4 cellular contexts compared by ENCODE assay signal in genomic region chr14:39264057-39264456, GRCh38.
TF ChIP-seq lines count a peak whose summit lies in the region.

No MANE protein-coding gene starts in this region.

TF ChIP-seq in SK-N-SH treated with all-trans-retinoic acid at 6 μM for 48 hours, 23 proteins besides CTCF, POLR2A, EP300 and RAD21:
- TF ChIP-seq TCF4 (CRISPR knock-in tag; IDR thresholded peaks at IDR 0.05; ENCODE audit: borderline replicate concordance) (no peak), ESRRG (CRISPR knock-in tag; IDR thresholded peaks at IDR 0.05) (no peak), ZNF8 (CRISPR knock-in tag; IDR thresholded peaks at IDR 0.05) (peak; percentile 25; the same call in 1 of the 2 replicates), ZC3H10 (CRISPR knock-in tag; IDR thresholded peaks at IDR 0.05) (no peak)

TF ChIP-seq in SK-N-SH, 30 proteins besides CTCF, POLR2A, EP300 and RAD21:
- TF ChIP-seq SMC3 (IDR thresholded peaks at IDR 0.05; ENCODE audit: low read depth, low read length) (no peak), USF2 (IDR thresholded peaks at IDR 0.05; ENCODE audit: borderline replicate concordance, low read depth, low read length) (no peak), TCF12 (IDR thresholded peaks at IDR 0.05) (no peak), RFX5 (IDR thresholded peaks at IDR 0.05; ENCODE audit: low read length) (no peak), JUND (IDR thresholded peaks at IDR 0.05) (no peak), CHD2 (IDR thresholded peaks at IDR 0.05; ENCODE audit: low read length, partially characterized antibody) (no peak), ELF1 (IDR thresholded peaks at IDR 0.05) (no peak), MEF2A (IDR thresholded peaks at IDR 0.05; ENCODE audit: borderline replicate concordance, low read depth) (no peak)

TF ChIP-seq in HEK293, 187 proteins besides CTCF, POLR2A, EP300 and RAD21:
- no peak for TF ChIP-seq ZNF561 (tag by site-specific recombination; IDR thresholded peaks at IDR 0.05; ENCODE audit: borderline replicate concordance)
- peak; percentile 82 for TF ChIP-seq ZNF146 (tag by site-specific recombination; IDR thresholded peaks at IDR 0.05)

TF ChIP-seq in K562, 482 proteins besides CTCF, POLR2A, EP300 and RAD21 (continues in another document):
- TF ChIP-seq PRDM10 (IDR thresholded peaks at IDR 0.05; ENCODE audit: partially characterized antibody) (no peak), ZNF224 (CRISPR knock-in tag; IDR thresholded peaks at IDR 0.05) (no peak), ZNF316 (IDR thresholded peaks at IDR 0.05) (no peak), ZSCAN29 (IDR thresholded peaks at IDR 0.05) (no peak), SMAD3 (CRISPR knock-in tag; conservative IDR thresholded peaks at IDR 0.05) (no peak), TSHZ1 (CRISPR knock-in tag; IDR thresholded peaks at IDR 0.05) (no peak), ZNF124 (CRISPR knock-in tag; IDR thresholded peaks at IDR 0.05) (no peak), PCBP1 (IDR thresholded peaks at IDR 0.05; ENCODE audit: low read depth, low read length, poor library complexity, severe bottlenecking) (no peak), ARID3B (CRISPR knock-in tag; IDR thresholded peaks at IDR 0.05; ENCODE audit: borderline replicate concordance) (no peak), HBP1 (CRISPR knock-in tag; IDR thresholded peaks at IDR 0.05) (no peak), KDM1A (IDR thresholded peaks at IDR 0.05) (peak; percentile 34 to 41; a peak in 2 of 4 replicates), CSDE1 (IDR thresholded peaks at IDR 0.05) (no peak), TBL1XR1 (IDR thresholded peaks at IDR 0.05; ENCODE audit: low read length in 2 of 2) (no peak), ZNF146 (CRISPR knock-in tag; IDR thresholded peaks at IDR 0.05; ENCODE audit: unreplicated experiment) (peak; percentile 91), DMBX1 (CRISPR knock-in tag; IDR thresholded peaks at IDR 0.05; ENCODE audit: borderline replicate concordance) (no peak), REST (CRISPR knock-in tag; IDR thresholded peaks at IDR 0.05; ENCODE audit: low read depth) (no peak), ZBTB43 (CRISPR knock-in tag; IDR thresholded peaks at IDR 0.05) (no peak), RBM25 (IDR thresholded peaks at IDR 0.05; ENCODE audit: low read depth, low read length, severe bottlenecking) (peak; percentile 67), TCF7L2 (IDR thresholded peaks at IDR 0.05; ENCODE audit: low read depth, low read length) (no peak), CLOCK (CRISPR knock-in tag; IDR thresholded peaks at IDR 0.05; ENCODE audit: borderline replicate concordance) (no peak), TSC22D4 (tag; IDR thresholded peaks at IDR 0.05) (no peak), ASH1L (IDR thresholded peaks at IDR 0.05; ENCODE audit: borderline replicate concordance, low read depth, partially characterized antibody) (no peak), PRMT5 (CRISPR knock-in tag; IDR thresholded peaks at IDR 0.05) (no peak), GTF3C2 (IDR thresholded peaks at IDR 0.05; ENCODE audit: borderline replicate concordance, extremely low read depth, insufficient read length) (no peak), CREBBP (IDR thresholded peaks at IDR 0.05; ENCODE audit: low read depth, low read length) (no peak), ZNF764 (CRISPR knock-in tag; IDR thresholded peaks at IDR 0.05; ENCODE audit: low read depth) (no peak), ZBTB1 (CRISPR knock-in tag; IDR thresholded peaks at IDR 0.05; ENCODE audit: borderline replicate concordance, low read depth) (no peak), SMARCE1 (IDR thresholded peaks at IDR 0.05) (no peak), BCOR (IDR thresholded peaks at IDR 0.05) (peak; percentile 61; the same call in 1 of the 2 replicates)
